Comparison of ENCODE assay signal across 8 cellular contexts in genomic region chr12:34033628-34034296, GRCh38. TPM values are rescaled to one million over a fixed set of nuclear protein-coding genes. Genes with fewer than 3 reads are reported as not detected.
DNase-seq lines count a peak whose midpoint lies in the region; ATAC-seq and TF ChIP-seq lines count a peak whose summit lies in the region.

No MANE protein-coding gene starts in this region.

- intact Hi-C loops in heart right ventricle (cut with DNase I), result loop anchor here in 7 of 10 donors (5.0 to 10.0 kb wide), 3 partner anchors 181 to 591 kb away; no protein-coding TSS in a partner anchor
- intact Hi-C loops in cardiac septum (cut with DNase I), result no loop called here

- no peak overlapping the region for H2AFZ ChIP-seq in OCI-LY3 (ENCODE audit: low read depth, low read length)

- no peaks in the 10 kb centered on the region for H3K36me3 Mint-ChIP-seq in activated T-cell treated with anti-CD3 and anti-CD28 coated beads, Interleukin-2, amount 50 U/mL, for 72 hours (ENCODE audit: insufficient read depth in 2 of 2)

- no peak overlapping the region for H3K4me3 ChIP-seq in heart right ventricle
- H3K4me3 ChIP-seq in OCI-LY3 (ENCODE audit: low read length), result no peak overlapping the region
- no peak overlapping the region for H3K4me3 ChIP-seq in thoracic aorta

- no peaks in the 10 kb centered on the region for H3K27me3 Mint-ChIP-seq in activated T-cell treated with anti-CD3 and anti-CD28 coated beads, Interleukin-2, amount 50 U/mL, for 72 hours (ENCODE audit: low read depth)

- H3K27me3 ChIP-seq in heart right ventricle (no peaks in the 10 kb centered on the region), OCI-LY3 (ENCODE audit: low read depth, low read length) (no peaks in the 10 kb centered on the region), thoracic aorta (replicated peaks; ENCODE audit: insufficient read depth) (no peaks in the 10 kb centered on the region)

- DNase-seq in heart right ventricle (no peak), cardiac septum (ENCODE audit: low spot score) (no peak), fibroblast of gingiva (ENCODE audit: low read depth) (peak; percentile 24), thoracic aorta (ENCODE audit: low spot score) (no peak), anterior cingulate cortex (lab: John Stamatoyannopoulos, UW) (no peak)
- no peak for DNase-seq in activated T-cell treated with anti-CD3 and anti-CD28 coated beads, Interleukin-2, amount 50 U/mL, for 72 hours

- H3K9me3 ChIP-seq in heart right ventricle, result no peaks in the 10 kb centered on the region
- no peaks in the 10 kb centered on the region for H3K9me3 ChIP-seq in OCI-LY3 (ENCODE audit: insufficient read depth, low read length)
- H3K9me3 ChIP-seq in thoracic aorta, result no peaks in the 10 kb centered on the region

- H3K79me2 ChIP-seq in OCI-LY3 (ENCODE audit: low read length), result no peaks in the 10 kb centered on the region

- no peaks in the 10 kb centered on the region for H3K4me1 Mint-ChIP-seq in activated T-cell treated with anti-CD3 and anti-CD28 coated beads, Interleukin-2, amount 50 U/mL, for 72 hours (ENCODE audit: low read depth)

- H3K27ac ChIP-seq in heart right ventricle, result no peak overlapping the region
- H3K27ac ChIP-seq in OCI-LY3 (ENCODE audit: low read length), result no peak overlapping the region
- no peak overlapping the region for H3K27ac ChIP-seq in thoracic aorta

- WGBS in heart right ventricle, 2 donors, result 14 to 30% methylated on average over 1 of the region's 1 CpG

- H4K20me1 ChIP-seq in OCI-LY3 (ENCODE audit: insufficient read depth, low read length), result no peaks in the 10 kb centered on the region

- H3K4me1 ChIP-seq in heart right ventricle (no peaks in the 10 kb centered on the region), OCI-LY3 (ENCODE audit: low read length) (no peaks in the 10 kb centered on the region), thoracic aorta (ENCODE audit: control insufficient read depth in 1 of 2, low read depth in 2 of 2) (no peaks in the 10 kb centered on the region)

- no peak overlapping the region for H3K9ac ChIP-seq in OCI-LY3 (ENCODE audit: low read length)

- H3K36me3 ChIP-seq in heart right ventricle (peaks cover 0 to 5% (median 0%) of the 10 kb centered on the region in 9 donors), OCI-LY3 (replicated peaks; ENCODE audit: low read depth, low read length) (no peaks in the 10 kb centered on the region), thoracic aorta (no peaks in the 10 kb centered on the region)

- no peak overlapping the region for H3K4me2 ChIP-seq in OCI-LY3 (ENCODE audit: low read length)

- no peaks in the 10 kb centered on the region for H3K9me3 Mint-ChIP-seq in activated T-cell treated with anti-CD3 and anti-CD28 coated beads, Interleukin-2, amount 50 U/mL, for 72 hours

- TF ChIP-seq CTCF in heart right ventricle (IDR thresholded peaks at IDR 0.05), result peak; percentile 26 to 71 (median 61)
- peak; percentile 37 for TF ChIP-seq CTCF in OCI-LY3 (IDR thresholded peaks at IDR 0.05; ENCODE audit: low read depth, low read length)
- TF ChIP-seq CTCF in thoracic aorta (IDR thresholded peaks at IDR 0.05), result peak; percentile 35

- ATAC-seq in heart right ventricle, result no peak
- no peak for ATAC-seq in thoracic aorta (ENCODE audit: insufficient number of reproducible peaks, low FRiP score, low read depth)
- ATAC-seq in activated T-cell treated with anti-CD3 and anti-CD28 coated beads, Interleukin-2, amount 50 U/mL, for 72 hours (replicated peaks in 1 of 2), result no peak
- no peak for ATAC-seq in HG02571 (IDR thresholded peaks at IDR 0.05; ENCODE audit: unreplicated experiment)

- no peak overlapping the region for H3K27ac Mint-ChIP-seq in activated T-cell treated with anti-CD3 and anti-CD28 coated beads, Interleukin-2, amount 50 U/mL, for 72 hours

- no peak overlapping the region for H3K4me3 Mint-ChIP-seq in activated T-cell treated with anti-CD3 and anti-CD28 coated beads, Interleukin-2, amount 50 U/mL, for 72 hours

RNA-seq across cellular contexts. Expression of gene ALG10, which starts 11.5 kb away (rescaled TPM):
- total RNA-seq in heart right ventricle, result 1 to 10 TPM; 2.9 to 7.5 (median 4.7) TPM
- polyA plus RNA-seq in heart right ventricle, result 1 to 10 TPM in 1 of 2 donors, under 1 TPM in 1; 0.59 to 1.2 TPM
- 3.5 TPM for total RNA-seq in cardiac septum
- total RNA-seq in thoracic aorta, result 10 to 100 TPM in 1 of 2 donors, 1 to 10 TPM in 1; 5.1 to 11.2 TPM
- 10 to 100 TPM; 20.5 to 25.7 TPM for total RNA-seq in activated T-cell treated with anti-CD3 and anti-CD28 coated beads, Interleukin-2, amount 50 U/mL, for 72 hours
